In the genomic region with DNA sequence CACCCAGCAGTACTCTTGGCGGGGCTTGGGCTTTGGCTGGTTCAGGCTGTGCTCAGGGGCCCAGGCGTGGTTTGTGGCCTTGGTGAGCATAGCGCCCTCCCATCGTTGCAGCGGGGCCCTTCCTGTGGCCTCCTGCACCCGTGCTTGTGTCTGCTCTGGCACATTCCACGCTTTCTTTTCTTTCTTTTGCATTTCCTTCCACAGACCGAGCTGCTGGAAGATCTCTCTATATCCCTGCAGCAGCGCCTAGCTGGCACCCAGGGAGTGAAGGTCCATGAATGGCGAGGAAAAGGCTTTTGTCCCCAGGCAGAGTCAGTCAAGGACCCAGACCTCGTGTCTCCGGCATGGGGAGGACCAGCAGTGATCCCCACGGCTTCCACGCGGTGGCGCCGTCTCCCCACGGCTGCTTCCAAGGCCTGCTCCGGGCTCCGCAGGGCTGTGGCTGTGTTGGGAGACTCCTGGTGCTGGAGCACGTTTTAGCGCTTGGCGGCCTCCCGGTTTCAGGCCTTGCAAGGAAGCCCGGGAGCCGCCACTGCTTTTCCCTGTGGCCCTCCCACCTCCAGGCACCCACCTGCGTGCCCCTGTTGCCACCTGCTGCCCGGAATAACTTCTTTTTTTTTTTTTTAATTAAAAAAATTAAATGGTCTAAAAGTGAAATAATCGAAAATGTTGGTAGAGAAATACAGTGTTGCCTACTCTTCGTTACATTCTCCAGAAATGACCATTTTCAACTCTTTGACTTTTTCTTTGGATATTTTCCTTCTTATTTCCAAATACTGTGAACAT, we compare ENCODE assay signal across 1 cellular context.
A peak's percentile ranks its signal among the peaks of the same experiment; 100 is the strongest.
TF ChIP-seq lines count a peak whose summit lies in the region.

No MANE protein-coding gene starts in this region.

TF ChIP-seq in HEK293, 187 proteins besides CTCF, POLR2A, EP300 and RAD21 (continued from another document):
- TF ChIP-seq ZSCAN16 (tag by site-specific recombination; IDR thresholded peaks at IDR 0.05) (no peak), ZNF202 (tag by site-specific recombination; IDR thresholded peaks at IDR 0.05; ENCODE audit: borderline replicate concordance) (no peak), IKZF3 (tag by site-specific recombination; IDR thresholded peaks at IDR 0.05) (peak; percentile 90), ZNF561 (tag by site-specific recombination; IDR thresholded peaks at IDR 0.05; ENCODE audit: borderline replicate concordance) (no peak), ZNF747 (tag by site-specific recombination; IDR thresholded peaks at IDR 0.05) (no peak), ZNF701 (tag by site-specific recombination; IDR thresholded peaks at IDR 0.05) (no peak), ZNF335 (tag by site-specific recombination; conservative IDR thresholded peaks at IDR 0.05) (peak; percentile 49), ZNF624 (tag by site-specific recombination; IDR thresholded peaks at IDR 0.05) (no peak), ZNF341 (tag by site-specific recombination; IDR thresholded peaks at IDR 0.05; ENCODE audit: low read depth) (no peak), ZNF610 (tag by site-specific recombination; IDR thresholded peaks at IDR 0.05; ENCODE audit: borderline replicate concordance) (no peak), ZNF501 (tag by site-specific recombination; IDR thresholded peaks at IDR 0.05) (peak; percentile 56; the same call in 1 of the 2 replicates), ZNF600 (tag by site-specific recombination; IDR thresholded peaks at IDR 0.05) (peak; percentile 57; the same call in 1 of the 2 replicates), HOXD13 (CRISPR knock-in tag; IDR thresholded peaks at IDR 0.05; ENCODE audit: borderline replicate concordance) (no peak), ZNF2 (tag by site-specific recombination; IDR thresholded peaks at IDR 0.05) (peak; percentile 47; the same call in 1 of the 2 replicates), ZNF664 (tag by site-specific recombination; IDR thresholded peaks at IDR 0.05) (no peak), KLF1 (tag by site-specific recombination; IDR thresholded peaks at IDR 0.05) (no peak), SP7 (tag by site-specific recombination; IDR thresholded peaks at IDR 0.05) (no peak), ZBTB1 (tag by site-specific recombination; IDR thresholded peaks at IDR 0.05) (no peak), ZNF169 (tag by site-specific recombination; IDR thresholded peaks at IDR 0.05) (no peak), ZBTB17 (tag by site-specific recombination; IDR thresholded peaks at IDR 0.05) (peak; percentile 81), ZNF37A (tag by site-specific recombination; IDR thresholded peaks at IDR 0.05) (no peak)
- TF ChIP-seq, protein P1, sequence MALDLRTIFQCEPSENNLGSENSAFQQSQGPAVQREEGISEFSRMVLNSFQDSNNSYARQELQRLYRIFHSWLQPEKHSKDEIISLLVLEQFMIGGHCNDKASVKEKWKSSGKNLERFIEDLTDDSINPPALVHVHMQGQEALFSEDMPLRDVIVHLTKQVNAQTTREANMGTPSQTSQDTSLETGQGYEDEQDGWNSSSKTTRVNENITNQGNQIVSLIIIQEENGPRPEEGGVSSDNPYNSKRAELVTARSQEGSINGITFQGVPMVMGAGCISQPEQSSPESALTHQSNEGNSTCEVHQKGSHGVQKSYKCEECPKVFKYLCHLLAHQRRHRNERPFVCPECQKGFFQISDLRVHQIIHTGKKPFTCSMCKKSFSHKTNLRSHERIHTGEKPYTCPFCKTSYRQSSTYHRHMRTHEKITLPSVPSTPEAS (tag by site-specific recombination; IDR thresholded peaks at IDR 0.05), result no peak
- TF ChIP-seq, protein P2, sequence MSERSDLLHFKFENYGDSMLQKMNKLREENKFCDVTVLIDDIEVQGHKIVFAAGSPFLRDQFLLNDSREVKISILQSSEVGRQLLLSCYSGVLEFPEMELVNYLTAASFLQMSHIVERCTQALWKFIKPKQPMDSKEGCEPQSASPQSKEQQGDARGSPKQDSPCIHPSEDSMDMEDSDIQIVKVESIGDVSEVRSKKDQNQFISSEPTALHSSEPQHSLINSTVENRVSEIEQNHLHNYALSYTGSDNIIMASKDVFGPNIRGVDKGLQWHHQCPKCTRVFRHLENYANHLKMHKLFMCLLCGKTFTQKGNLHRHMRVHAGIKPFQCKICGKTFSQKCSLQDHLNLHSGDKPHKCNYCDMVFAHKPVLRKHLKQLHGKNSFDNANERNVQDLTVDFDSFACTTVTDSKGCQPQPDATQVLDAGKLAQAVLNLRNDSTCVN (tag by site-specific recombination; optimal IDR thresholded peaks at IDR 0.05), result no peak
- TF ChIP-seq, protein P3, sequence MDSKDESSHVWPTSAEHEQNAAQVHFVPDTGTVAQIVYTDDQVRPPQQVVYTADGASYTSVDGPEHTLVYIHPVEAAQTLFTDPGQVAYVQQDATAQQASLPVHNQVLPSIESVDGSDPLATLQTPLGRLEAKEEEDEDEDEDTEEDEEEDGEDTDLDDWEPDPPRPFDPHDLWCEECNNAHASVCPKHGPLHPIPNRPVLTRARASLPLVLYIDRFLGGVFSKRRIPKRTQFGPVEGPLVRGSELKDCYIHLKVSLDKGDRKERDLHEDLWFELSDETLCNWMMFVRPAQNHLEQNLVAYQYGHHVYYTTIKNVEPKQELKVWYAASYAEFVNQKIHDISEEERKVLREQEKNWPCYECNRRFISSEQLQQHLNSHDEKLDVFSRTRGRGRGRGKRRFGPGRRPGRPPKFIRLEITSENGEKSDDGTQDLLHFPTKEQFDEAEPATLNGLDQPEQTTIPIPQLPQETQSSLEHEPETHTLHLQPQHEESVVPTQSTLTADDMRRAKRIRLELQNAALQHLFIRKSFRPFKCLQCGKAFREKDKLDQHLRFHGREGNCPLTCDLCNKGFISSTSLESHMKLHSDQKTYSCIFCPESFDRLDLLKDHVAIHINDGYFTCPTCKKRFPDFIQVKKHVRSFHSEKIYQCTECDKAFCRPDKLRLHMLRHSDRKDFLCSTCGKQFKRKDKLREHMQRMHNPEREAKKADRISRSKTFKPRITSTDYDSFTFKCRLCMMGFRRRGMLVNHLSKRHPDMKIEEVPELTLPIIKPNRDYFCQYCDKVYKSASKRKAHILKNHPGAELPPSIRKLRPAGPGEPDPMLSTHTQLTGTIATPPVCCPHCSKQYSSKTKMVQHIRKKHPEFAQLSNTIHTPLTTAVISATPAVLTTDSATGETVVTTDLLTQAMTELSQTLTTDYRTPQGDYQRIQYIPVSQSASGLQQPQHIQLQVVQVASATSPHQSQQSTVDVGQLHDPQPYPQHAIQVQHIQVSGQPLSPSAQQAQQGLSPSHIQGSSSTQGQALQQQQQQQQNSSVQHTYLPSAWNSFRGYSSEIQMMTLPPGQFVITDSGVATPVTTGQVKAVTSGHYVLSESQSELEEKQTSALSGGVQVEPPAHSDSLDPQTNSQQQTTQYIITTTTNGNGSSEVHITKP (tag by site-specific recombination; IDR thresholded peaks at IDR 0.05), result no peak
- TF ChIP-seq, protein P4, sequence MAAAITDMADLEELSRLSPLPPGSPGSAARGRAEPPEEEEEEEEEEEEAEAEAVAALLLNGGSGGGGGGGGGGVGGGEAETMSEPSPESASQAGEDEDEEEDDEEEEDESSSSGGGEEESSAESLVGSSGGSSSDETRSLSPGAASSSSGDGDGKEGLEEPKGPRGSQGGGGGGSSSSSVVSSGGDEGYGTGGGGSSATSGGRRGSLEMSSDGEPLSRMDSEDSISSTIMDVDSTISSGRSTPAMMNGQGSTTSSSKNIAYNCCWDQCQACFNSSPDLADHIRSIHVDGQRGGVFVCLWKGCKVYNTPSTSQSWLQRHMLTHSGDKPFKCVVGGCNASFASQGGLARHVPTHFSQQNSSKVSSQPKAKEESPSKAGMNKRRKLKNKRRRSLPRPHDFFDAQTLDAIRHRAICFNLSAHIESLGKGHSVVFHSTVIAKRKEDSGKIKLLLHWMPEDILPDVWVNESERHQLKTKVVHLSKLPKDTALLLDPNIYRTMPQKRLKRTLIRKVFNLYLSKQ (tag by site-specific recombination; IDR thresholded peaks at IDR 0.05; ENCODE audit: borderline replicate concordance), result no peak
- TF ChIP-seq, protein P5, sequence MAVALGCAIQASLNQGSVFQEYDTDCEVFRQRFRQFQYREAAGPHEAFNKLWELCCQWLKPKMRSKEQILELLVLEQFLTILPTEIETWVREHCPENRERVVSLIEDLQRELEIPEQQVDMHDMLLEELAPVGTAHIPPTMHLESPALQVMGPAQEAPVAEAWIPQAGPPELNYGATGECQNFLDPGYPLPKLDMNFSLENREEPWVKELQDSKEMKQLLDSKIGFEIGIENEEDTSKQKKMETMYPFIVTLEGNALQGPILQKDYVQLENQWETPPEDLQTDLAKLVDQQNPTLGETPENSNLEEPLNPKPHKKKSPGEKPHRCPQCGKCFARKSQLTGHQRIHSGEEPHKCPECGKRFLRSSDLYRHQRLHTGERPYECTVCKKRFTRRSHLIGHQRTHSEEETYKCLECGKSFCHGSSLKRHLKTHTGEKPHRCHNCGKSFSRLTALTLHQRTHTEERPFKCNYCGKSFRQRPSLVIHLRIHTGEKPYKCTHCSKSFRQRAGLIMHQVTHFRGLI (tag by site-specific recombination; IDR thresholded peaks at IDR 0.05), result peak; percentile 79; the same call in 1 of the 2 replicates
- TF ChIP-seq, protein P6, sequence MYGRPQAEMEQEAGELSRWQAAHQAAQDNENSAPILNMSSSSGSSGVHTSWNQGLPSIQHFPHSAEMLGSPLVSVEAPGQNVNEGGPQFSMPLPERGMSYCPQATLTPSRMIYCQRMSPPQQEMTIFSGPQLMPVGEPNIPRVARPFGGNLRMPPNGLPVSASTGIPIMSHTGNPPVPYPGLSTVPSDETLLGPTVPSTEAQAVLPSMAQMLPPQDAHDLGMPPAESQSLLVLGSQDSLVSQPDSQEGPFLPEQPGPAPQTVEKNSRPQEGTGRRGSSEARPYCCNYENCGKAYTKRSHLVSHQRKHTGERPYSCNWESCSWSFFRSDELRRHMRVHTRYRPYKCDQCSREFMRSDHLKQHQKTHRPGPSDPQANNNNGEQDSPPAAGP (tag by site-specific recombination; IDR thresholded peaks at IDR 0.05), result peak; percentile 35; the same call in 1 of the 2 replicates
- TF ChIP-seq, protein P7, sequence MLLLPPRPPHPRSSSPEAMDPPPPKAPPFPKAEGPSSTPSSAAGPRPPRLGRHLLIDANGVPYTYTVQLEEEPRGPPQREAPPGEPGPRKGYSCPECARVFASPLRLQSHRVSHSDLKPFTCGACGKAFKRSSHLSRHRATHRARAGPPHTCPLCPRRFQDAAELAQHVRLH (tag by site-specific recombination; IDR thresholded peaks at IDR 0.05), result no peak
- TF ChIP-seq, protein P8, sequence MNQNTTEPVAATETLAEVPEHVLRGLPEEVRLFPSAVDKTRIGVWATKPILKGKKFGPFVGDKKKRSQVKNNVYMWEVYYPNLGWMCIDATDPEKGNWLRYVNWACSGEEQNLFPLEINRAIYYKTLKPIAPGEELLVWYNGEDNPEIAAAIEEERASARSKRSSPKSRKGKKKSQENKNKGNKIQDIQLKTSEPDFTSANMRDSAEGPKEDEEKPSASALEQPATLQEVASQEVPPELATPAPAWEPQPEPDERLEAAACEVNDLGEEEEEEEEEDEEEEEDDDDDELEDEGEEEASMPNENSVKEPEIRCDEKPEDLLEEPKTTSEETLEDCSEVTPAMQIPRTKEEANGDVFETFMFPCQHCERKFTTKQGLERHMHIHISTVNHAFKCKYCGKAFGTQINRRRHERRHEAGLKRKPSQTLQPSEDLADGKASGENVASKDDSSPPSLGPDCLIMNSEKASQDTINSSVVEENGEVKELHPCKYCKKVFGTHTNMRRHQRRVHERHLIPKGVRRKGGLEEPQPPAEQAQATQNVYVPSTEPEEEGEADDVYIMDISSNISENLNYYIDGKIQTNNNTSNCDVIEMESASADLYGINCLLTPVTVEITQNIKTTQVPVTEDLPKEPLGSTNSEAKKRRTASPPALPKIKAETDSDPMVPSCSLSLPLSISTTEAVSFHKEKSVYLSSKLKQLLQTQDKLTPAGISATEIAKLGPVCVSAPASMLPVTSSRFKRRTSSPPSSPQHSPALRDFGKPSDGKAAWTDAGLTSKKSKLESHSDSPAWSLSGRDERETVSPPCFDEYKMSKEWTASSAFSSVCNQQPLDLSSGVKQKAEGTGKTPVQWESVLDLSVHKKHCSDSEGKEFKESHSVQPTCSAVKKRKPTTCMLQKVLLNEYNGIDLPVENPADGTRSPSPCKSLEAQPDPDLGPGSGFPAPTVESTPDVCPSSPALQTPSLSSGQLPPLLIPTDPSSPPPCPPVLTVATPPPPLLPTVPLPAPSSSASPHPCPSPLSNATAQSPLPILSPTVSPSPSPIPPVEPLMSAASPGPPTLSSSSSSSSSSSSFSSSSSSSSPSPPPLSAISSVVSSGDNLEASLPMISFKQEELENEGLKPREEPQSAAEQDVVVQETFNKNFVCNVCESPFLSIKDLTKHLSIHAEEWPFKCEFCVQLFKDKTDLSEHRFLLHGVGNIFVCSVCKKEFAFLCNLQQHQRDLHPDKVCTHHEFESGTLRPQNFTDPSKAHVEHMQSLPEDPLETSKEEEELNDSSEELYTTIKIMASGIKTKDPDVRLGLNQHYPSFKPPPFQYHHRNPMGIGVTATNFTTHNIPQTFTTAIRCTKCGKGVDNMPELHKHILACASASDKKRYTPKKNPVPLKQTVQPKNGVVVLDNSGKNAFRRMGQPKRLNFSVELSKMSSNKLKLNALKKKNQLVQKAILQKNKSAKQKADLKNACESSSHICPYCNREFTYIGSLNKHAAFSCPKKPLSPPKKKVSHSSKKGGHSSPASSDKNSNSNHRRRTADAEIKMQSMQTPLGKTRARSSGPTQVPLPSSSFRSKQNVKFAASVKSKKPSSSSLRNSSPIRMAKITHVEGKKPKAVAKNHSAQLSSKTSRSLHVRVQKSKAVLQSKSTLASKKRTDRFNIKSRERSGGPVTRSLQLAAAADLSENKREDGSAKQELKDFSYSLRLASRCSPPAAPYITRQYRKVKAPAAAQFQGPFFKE (tag by site-specific recombination; IDR thresholded peaks at IDR 0.05; ENCODE audit: borderline replicate concordance), result no peak
- TF ChIP-seq, protein P9, sequence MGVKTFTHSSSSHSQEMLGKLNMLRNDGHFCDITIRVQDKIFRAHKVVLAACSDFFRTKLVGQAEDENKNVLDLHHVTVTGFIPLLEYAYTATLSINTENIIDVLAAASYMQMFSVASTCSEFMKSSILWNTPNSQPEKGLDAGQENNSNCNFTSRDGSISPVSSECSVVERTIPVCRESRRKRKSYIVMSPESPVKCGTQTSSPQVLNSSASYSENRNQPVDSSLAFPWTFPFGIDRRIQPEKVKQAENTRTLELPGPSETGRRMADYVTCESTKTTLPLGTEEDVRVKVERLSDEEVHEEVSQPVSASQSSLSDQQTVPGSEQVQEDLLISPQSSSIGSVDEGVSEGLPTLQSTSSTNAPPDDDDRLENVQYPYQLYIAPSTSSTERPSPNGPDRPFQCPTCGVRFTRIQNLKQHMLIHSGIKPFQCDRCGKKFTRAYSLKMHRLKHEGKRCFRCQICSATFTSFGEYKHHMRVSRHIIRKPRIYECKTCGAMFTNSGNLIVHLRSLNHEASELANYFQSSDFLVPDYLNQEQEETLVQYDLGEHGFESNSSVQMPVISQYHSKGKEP (tag by site-specific recombination; IDR thresholded peaks at IDR 0.05), result no peak
